ENCODE assay signal across 11 cellular contexts in genomic region chrX:41956027-41956426, GRCh38.
"Had no signal": no experiment of that assay in that cellular context is flagged by ENCODE, and none has a peak within 500 bp of the region (broad histone marks: within the 10 kb centered on the region; RNA-seq: fewer than 3 reads in every experiment).

No MANE protein-coding gene starts in this region.

- H3K4me3 ChIP-seq: breast epithelium, thyroid gland had no signal

- DNase-seq: activated CD4-positive, alpha-beta T cell treated with anti-CD3 and anti-CD28 coated beads for 1 hour; activated CD4-positive, alpha-beta T cell treated with anti-CD3 and anti-CD28 coated beads, Interleukin-2, amount 50 U/mL, for 48 hours; activated naive CD4-positive, alpha-beta T cell treated with anti-CD3 and anti-CD28 coated beads for 36 hours; activated naive CD8-positive, alpha-beta T cell treated with anti-CD3 and anti-CD28 coated beads, Interleukin-2, amount 50 U/mL, for 24 hours; aorta; natural killer cell; retina; stimulated activated CD4-positive, alpha-beta T cell treated with anti-CD3 and anti-CD28 coated beads, Interleukin-4, amount 100 ng/mL, for 1 hour; stimulated activated naive B cell treated with anti-CD40 and anti-IgM and Interleukin-4, amounts not matched to agents 10 μg/mL and 1 μg/mL and 100 μg/mL, for 72 hours; thyroid gland had no signal
